In the genomic region with DNA sequence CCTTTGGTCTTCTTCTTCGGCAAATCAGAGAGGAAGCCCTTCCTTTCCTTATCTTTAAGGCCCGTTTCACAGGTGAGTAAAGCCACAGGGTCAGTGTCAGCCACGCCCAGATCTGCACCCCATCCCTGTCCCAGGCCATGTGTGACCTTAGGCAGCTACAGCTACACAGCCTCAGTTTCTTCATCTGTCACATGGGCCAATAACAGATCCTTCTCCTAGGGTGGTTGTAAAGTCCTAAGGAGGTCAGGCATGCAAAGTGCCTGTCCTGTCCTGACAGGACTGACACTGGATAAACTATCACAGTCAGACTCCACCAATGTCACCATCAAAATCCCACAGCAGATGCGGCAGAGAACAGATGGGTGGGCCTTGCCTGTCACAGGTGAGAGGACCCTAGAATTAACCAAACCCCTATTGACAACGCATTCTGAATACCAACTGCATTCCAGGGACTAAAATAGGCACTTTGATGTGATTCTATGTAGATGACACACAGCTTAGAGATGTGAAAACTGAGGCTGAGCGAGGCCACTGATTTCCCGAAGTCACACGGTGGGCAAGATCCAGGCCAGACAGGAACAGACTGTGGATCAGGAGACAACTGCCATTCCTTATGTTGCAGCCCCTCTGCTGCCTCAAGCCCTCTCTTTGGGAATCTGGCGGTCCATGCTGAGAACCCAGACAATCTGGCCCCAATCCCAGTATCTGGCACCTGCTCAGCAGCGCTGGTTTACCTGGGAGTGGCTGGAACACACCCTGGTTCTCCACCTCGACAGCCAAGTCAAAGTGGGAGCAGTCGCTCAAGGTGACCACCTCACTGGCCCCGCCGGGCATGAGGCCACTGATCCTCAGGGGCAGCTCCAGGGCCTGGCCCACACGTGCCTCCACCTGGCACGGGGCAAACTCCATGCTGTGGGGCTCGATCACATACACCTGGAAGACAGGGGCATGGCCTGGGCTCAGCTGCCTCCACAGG, we compare ENCODE assay signal across 1 cellular context.
TF ChIP-seq lines count a peak whose summit lies in the region.

No MANE protein-coding gene starts in this region.

TF ChIP-seq in HCT116, 20 proteins besides CTCF, POLR2A, EP300 and RAD21:
- TF ChIP-seq YY1 (IDR thresholded peaks at IDR 0.05; ENCODE audit: extremely low read depth, insufficient replicate concordance, low read depth, low read length) (no peak), JUND (IDR thresholded peaks at IDR 0.05) (no peak), ZBTB33 (IDR thresholded peaks at IDR 0.05; ENCODE audit: extremely low read depth, insufficient replicate concordance, low read length) (no peak), SIN3A (IDR thresholded peaks at IDR 0.05; ENCODE audit: low read depth) (no peak), EGR1 (IDR thresholded peaks at IDR 0.05; ENCODE audit: low read depth) (no peak), CBX3 (IDR thresholded peaks at IDR 0.05; ENCODE audit: low read depth) (no peak), FOSL1 (IDR thresholded peaks at IDR 0.05; ENCODE audit: low read depth) (no peak), EZH2phosphoT487 (IDR thresholded peaks at IDR 0.05; ENCODE audit: borderline replicate concordance) (no peak), ZNF274 (IDR thresholded peaks at IDR 0.05; ENCODE audit: low read depth, low read length) (no peak), SP1 (IDR thresholded peaks at IDR 0.05; ENCODE audit: low read depth) (no peak), POLR2AphosphoS5 (IDR thresholded peaks at IDR 0.05; ENCODE audit: low read depth, low read length) (no peak), SRF (IDR thresholded peaks at IDR 0.05; ENCODE audit: low read depth) (no peak), TCF7L2 (IDR thresholded peaks at IDR 0.05; ENCODE audit: borderline replicate concordance, extremely low read depth, insufficient read depth, insufficient read length) (no peak)
- TF ChIP-seq, protein P1, sequence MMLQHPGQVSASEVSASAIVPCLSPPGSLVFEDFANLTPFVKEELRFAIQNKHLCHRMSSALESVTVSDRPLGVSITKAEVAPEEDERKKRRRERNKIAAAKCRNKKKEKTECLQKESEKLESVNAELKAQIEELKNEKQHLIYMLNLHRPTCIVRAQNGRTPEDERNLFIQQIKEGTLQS (IDR thresholded peaks at IDR 0.05) = no peak
